Comparison of ENCODE assay signal across 1 cellular context in the genomic region with DNA sequence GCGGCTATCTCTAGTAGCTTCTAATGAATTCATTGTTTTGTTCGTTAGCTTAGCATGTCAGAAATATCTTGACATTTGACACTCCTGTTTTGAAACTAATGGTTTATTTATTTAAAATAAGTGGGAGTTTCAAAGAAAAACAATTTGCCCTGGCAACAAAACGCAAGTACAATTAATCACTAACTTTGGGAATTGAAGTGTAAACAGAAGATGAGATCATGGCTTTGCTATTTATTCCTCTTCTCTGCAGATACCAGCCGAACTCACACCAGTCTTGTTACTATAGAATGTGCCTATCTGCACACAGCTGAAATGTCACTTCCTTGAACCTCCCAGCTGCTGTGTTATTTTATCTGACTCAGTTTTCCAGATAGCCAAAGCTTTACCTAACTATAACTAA.
TF ChIP-seq lines count a peak whose summit lies in the region.

No MANE protein-coding gene starts in this region.

TF ChIP-seq in HepG2, 621 proteins besides CTCF, POLR2A, EP300 and RAD21 (continued from another document and continues in another):
- TF ChIP-seq, protein P1, sequence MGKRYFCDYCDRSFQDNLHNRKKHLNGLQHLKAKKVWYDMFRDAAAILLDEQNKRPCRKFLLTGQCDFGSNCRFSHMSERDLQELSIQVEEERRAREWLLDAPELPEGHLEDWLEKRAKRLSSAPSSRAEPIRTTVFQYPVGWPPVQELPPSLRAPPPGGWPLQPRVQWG (CRISPR knock-in tag; IDR thresholded peaks at IDR 0.05; ENCODE audit: borderline replicate concordance, low read depth): no peak
- TF ChIP-seq, protein P2, sequence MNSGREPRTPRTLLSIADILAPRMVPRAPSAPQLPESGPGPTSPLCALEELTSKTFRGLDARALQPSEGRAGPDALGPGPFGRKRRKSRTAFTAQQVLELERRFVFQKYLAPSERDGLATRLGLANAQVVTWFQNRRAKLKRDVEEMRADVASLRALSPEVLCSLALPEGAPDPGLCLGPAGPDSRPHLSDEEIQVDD (CRISPR knock-in tag; IDR thresholded peaks at IDR 0.05; ENCODE audit: borderline replicate concordance): no peak
- TF ChIP-seq SRSF9 (IDR thresholded peaks at IDR 0.05; ENCODE audit: borderline replicate concordance, insufficient read depth, low read depth, low read length, poor library complexity, severe bottlenecking): no peak
- no peak for TF ChIP-seq ZNF652 (CRISPR knock-in tag; IDR thresholded peaks at IDR 0.05; ENCODE audit: borderline replicate concordance, low read depth)
- TF ChIP-seq HDAC1 (CRISPR knock-in tag; IDR thresholded peaks at IDR 0.05): no peak
- no peak for TF ChIP-seq ZNF569 (CRISPR knock-in tag; IDR thresholded peaks at IDR 0.05; ENCODE audit: borderline replicate concordance)
- TF ChIP-seq NCOA5 (CRISPR knock-in tag; IDR thresholded peaks at IDR 0.05): no peak
- no peak for TF ChIP-seq JUNB (CRISPR knock-in tag; IDR thresholded peaks at IDR 0.05; ENCODE audit: borderline replicate concordance)
- TF ChIP-seq, protein P3, sequence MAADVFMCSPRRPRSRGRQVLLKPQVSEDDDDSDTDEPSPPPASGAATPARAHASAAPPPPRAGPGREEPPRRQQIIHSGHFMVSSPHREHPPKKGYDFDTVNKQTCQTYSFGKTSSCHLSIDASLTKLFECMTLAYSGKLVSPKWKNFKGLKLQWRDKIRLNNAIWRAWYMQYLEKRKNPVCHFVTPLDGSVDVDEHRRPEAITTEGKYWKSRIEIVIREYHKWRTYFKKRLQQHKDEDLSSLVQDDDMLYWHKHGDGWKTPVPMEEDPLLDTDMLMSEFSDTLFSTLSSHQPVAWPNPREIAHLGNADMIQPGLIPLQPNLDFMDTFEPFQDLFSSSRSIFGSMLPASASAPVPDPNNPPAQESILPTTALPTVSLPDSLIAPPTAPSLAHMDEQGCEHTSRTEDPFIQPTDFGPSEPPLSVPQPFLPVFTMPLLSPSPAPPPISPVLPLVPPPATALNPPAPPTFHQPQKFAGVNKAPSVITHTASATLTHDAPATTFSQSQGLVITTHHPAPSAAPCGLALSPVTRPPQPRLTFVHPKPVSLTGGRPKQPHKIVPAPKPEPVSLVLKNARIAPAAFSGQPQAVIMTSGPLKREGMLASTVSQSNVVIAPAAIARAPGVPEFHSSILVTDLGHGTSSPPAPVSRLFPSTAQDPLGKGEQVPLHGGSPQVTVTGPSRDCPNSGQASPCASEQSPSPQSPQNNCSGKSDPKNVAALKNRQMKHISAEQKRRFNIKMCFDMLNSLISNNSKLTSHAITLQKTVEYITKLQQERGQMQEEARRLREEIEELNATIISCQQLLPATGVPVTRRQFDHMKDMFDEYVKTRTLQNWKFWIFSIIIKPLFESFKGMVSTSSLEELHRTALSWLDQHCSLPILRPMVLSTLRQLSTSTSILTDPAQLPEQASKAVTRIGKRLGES (CRISPR knock-in tag; IDR thresholded peaks at IDR 0.05; ENCODE audit: borderline replicate concordance): no peak
- TF ChIP-seq TBP (CRISPR knock-in tag; IDR thresholded peaks at IDR 0.05): no peak
- TF ChIP-seq SP1 (IDR thresholded peaks at IDR 0.05): no peak
- no peak for TF ChIP-seq SP1 (CRISPR knock-in tag; IDR thresholded peaks at IDR 0.05)
- no peak for TF ChIP-seq TGIF2 (CRISPR knock-in tag; IDR thresholded peaks at IDR 0.05)
- TF ChIP-seq, protein P4, sequence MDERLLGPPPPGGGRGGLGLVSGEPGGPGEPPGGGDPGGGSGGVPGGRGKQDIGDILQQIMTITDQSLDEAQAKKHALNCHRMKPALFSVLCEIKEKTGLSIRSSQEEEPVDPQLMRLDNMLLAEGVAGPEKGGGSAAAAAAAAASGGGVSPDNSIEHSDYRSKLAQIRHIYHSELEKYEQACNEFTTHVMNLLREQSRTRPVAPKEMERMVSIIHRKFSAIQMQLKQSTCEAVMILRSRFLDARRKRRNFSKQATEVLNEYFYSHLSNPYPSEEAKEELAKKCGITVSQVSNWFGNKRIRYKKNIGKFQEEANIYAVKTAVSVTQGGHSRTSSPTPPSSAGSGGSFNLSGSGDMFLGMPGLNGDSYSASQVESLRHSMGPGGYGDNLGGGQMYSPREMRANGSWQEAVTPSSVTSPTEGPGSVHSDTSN (CRISPR knock-in tag; IDR thresholded peaks at IDR 0.05): no peak
- TF ChIP-seq ZFP36L2 (CRISPR knock-in tag; IDR thresholded peaks at IDR 0.05): no peak
- no peak for TF ChIP-seq ZNF724P (CRISPR knock-in tag; IDR thresholded peaks at IDR 0.05; ENCODE audit: borderline replicate concordance)
- TF ChIP-seq HNRNPUL1 (IDR thresholded peaks at IDR 0.05; ENCODE audit: low read depth, low read length): no peak
- TF ChIP-seq, protein P5, sequence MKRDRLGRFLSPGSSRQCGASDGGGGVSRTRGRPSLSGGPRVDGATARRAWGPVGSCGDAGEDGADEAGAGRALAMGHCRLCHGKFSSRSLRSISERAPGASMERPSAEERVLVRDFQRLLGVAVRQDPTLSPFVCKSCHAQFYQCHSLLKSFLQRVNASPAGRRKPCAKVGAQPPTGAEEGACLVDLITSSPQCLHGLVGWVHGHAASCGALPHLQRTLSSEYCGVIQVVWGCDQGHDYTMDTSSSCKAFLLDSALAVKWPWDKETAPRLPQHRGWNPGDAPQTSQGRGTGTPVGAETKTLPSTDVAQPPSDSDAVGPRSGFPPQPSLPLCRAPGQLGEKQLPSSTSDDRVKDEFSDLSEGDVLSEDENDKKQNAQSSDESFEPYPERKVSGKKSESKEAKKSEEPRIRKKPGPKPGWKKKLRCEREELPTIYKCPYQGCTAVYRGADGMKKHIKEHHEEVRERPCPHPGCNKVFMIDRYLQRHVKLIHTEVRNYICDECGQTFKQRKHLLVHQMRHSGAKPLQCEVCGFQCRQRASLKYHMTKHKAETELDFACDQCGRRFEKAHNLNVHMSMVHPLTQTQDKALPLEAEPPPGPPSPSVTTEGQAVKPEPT (CRISPR knock-in tag; IDR thresholded peaks at IDR 0.05; ENCODE audit: low read depth): no peak
- no peak for TF ChIP-seq ZNF3 (CRISPR knock-in tag; IDR thresholded peaks at IDR 0.05)
- TF ChIP-seq TBX2 (CRISPR knock-in tag; IDR thresholded peaks at IDR 0.05; ENCODE audit: borderline replicate concordance): peak; percentile 66; the same call in 1 of the 2 replicates
- no peak for TF ChIP-seq KDM1A (CRISPR knock-in tag; IDR thresholded peaks at IDR 0.05)
- no peak for TF ChIP-seq ZNF644 (CRISPR knock-in tag; IDR thresholded peaks at IDR 0.05; ENCODE audit: low read depth)
- no peak for TF ChIP-seq ZNF713 (CRISPR knock-in tag; IDR thresholded peaks at IDR 0.05)
- no peak for TF ChIP-seq RCOR2 (CRISPR knock-in tag; IDR thresholded peaks at IDR 0.05)
- TF ChIP-seq ZNF180 (CRISPR knock-in tag; IDR thresholded peaks at IDR 0.05; ENCODE audit: borderline replicate concordance, low read depth): no peak
- no peak for TF ChIP-seq ZNF749 (CRISPR knock-in tag; IDR thresholded peaks at IDR 0.05; ENCODE audit: borderline replicate concordance)
- TF ChIP-seq FOSL2 (CRISPR knock-in tag; IDR thresholded peaks at IDR 0.05): peak; percentile 74
- no peak for TF ChIP-seq CCDC6 (CRISPR knock-in tag; IDR thresholded peaks at IDR 0.05)
- TF ChIP-seq ZNF333 (CRISPR knock-in tag; IDR thresholded peaks at IDR 0.05; ENCODE audit: borderline replicate concordance): no peak
- TF ChIP-seq ONECUT2 (CRISPR knock-in tag; IDR thresholded peaks at IDR 0.05): no peak
- TF ChIP-seq, protein P6, sequence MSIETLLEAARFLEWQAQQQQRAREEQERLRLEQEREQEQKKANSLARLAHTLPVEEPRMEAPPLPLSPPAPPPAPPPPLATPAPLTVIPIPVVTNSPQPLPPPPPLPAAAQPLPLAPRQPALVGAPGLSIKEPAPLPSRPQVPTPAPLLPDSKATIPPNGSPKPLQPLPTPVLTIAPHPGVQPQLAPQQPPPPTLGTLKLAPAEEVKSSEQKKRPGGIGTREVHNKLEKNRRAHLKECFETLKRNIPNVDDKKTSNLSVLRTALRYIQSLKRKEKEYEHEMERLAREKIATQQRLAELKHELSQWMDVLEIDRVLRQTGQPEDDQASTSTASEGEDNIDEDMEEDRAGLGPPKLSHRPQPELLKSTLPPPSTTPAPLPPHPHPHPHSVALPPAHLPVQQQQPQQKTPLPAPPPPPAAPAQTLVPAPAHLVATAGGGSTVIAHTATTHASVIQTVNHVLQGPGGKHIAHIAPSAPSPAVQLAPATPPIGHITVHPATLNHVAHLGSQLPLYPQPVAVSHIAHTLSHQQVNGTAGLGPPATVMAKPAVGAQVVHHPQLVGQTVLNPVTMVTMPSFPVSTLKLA (IDR thresholded peaks at IDR 0.05): no peak
- no peak for TF ChIP-seq ZNF383 (CRISPR knock-in tag; IDR thresholded peaks at IDR 0.05; ENCODE audit: borderline replicate concordance)
- 0 out of 2 replicates have a peak, but pooled peaks have one; percentile 35 for TF ChIP-seq ZNF12 (CRISPR knock-in tag; IDR thresholded peaks at IDR 0.05)
- no peak; the same call in 2 of the 3 replicates for TF ChIP-seq MXI1 (IDR thresholded peaks at IDR 0.05; ENCODE audit: borderline replicate concordance, low read depth, low read length)
- no peak for TF ChIP-seq ISX (CRISPR knock-in tag; conservative IDR thresholded peaks at IDR 0.05)
- TF ChIP-seq, protein P7, sequence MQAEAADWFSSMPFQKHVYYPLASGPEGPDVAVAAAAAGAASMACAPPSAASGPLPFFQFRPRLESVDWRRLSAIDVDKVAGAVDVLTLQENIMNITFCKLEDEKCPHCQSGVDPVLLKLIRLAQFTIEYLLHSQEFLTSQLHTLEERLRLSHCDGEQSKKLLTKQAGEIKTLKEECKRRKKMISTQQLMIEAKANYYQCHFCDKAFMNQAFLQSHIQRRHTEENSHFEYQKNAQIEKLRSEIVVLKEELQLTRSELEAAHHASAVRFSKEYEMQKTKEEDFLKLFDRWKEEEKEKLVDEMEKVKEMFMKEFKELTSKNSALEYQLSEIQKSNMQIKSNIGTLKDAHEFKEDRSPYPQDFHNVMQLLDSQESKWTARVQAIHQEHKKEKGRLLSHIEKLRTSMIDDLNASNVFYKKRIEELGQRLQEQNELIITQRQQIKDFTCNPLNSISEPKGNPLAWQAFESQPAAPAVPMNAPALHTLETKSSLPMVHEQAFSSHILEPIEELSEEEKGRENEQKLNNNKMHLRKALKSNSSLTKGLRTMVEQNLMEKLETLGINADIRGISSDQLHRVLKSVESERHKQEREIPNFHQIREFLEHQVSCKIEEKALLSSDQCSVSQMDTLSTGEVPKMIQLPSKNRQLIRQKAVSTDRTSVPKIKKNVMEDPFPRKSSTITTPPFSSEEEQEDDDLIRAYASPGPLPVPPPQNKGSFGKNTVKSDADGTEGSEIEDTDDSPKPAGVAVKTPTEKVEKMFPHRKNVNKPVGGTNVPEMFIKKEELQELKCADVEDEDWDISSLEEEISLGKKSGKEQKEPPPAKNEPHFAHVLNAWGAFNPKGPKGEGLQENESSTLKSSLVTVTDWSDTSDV (CRISPR knock-in tag; IDR thresholded peaks at IDR 0.05): no peak
- no peak for TF ChIP-seq SP140L (CRISPR knock-in tag; IDR thresholded peaks at IDR 0.05; ENCODE audit: borderline replicate concordance)
- TF ChIP-seq, protein P8, sequence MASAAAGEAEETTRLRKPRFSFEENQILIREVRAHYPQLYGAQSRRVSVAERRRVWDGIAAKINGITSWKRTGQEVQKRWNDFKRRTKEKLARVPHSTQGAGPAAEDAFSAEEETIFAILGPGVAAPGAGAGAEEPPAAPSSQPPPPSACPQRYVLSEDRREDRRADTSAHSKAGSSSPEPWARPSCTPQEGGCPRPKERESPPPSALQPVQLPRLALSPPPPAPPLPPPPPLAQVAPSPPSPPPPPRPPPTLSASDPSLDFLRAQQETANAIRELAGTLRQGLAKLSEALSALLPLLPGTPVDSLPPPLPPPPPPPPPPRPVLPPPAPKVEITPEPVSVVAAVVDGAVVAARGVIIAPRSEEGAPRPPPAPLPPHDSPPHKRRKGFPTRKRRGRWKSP (CRISPR knock-in tag; IDR thresholded peaks at IDR 0.05): no peak
- TF ChIP-seq MTA3 (CRISPR knock-in tag; IDR thresholded peaks at IDR 0.05): no peak
- no peak for TF ChIP-seq BHLHE40 (IDR thresholded peaks at IDR 0.05; ENCODE audit: low read length)
- TF ChIP-seq ZNF761 (CRISPR knock-in tag; conservative IDR thresholded peaks at IDR 0.05): no peak
- peak; percentile 77 for TF ChIP-seq GATAD2A (CRISPR knock-in tag; IDR thresholded peaks at IDR 0.05)
- peak; percentile 50; the same call in 1 of the 2 replicates for TF ChIP-seq SMAD3 (CRISPR knock-in tag; IDR thresholded peaks at IDR 0.05)
- TF ChIP-seq RFX3 (CRISPR knock-in tag; IDR thresholded peaks at IDR 0.05): no peak; the same call in 1 of the 2 replicates
- no peak for TF ChIP-seq SRY (CRISPR knock-in tag; IDR thresholded peaks at IDR 0.05)
- TF ChIP-seq, protein P9, sequence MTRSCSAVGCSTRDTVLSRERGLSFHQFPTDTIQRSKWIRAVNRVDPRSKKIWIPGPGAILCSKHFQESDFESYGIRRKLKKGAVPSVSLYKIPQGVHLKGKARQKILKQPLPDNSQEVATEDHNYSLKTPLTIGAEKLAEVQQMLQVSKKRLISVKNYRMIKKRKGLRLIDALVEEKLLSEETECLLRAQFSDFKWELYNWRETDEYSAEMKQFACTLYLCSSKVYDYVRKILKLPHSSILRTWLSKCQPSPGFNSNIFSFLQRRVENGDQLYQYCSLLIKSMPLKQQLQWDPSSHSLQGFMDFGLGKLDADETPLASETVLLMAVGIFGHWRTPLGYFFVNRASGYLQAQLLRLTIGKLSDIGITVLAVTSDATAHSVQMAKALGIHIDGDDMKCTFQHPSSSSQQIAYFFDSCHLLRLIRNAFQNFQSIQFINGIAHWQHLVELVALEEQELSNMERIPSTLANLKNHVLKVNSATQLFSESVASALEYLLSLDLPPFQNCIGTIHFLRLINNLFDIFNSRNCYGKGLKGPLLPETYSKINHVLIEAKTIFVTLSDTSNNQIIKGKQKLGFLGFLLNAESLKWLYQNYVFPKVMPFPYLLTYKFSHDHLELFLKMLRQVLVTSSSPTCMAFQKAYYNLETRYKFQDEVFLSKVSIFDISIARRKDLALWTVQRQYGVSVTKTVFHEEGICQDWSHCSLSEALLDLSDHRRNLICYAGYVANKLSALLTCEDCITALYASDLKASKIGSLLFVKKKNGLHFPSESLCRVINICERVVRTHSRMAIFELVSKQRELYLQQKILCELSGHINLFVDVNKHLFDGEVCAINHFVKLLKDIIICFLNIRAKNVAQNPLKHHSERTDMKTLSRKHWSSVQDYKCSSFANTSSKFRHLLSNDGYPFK (CRISPR knock-in tag; IDR thresholded peaks at IDR 0.05; ENCODE audit: borderline replicate concordance): no peak
- no peak for TF ChIP-seq ZNF496 (CRISPR knock-in tag; IDR thresholded peaks at IDR 0.05; ENCODE audit: insufficient replicate concordance)
- TF ChIP-seq, protein P10, sequence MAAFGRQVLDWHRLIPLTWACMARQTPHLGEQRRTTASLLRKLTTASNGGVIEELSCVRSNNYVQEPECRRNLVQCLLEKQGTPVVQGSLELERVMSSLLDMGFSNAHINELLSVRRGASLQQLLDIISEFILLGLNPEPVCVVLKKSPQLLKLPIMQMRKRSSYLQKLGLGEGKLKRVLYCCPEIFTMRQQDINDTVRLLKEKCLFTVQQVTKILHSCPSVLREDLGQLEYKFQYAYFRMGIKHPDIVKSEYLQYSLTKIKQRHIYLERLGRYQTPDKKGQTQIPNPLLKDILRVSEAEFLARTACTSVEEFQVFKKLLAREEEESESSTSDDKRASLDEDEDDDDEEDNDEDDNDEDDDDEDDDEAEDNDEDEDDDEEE (CRISPR knock-in tag; IDR thresholded peaks at IDR 0.05): no peak
- no peak for TF ChIP-seq SMARCE1 (IDR thresholded peaks at IDR 0.05; ENCODE audit: borderline replicate concordance)
- peak; percentile 43; the same call in 1 of the 2 replicates for TF ChIP-seq RFX1 (IDR thresholded peaks at IDR 0.05)
